2 cellular contexts compared by ENCODE assay signal in the genomic region with DNA sequence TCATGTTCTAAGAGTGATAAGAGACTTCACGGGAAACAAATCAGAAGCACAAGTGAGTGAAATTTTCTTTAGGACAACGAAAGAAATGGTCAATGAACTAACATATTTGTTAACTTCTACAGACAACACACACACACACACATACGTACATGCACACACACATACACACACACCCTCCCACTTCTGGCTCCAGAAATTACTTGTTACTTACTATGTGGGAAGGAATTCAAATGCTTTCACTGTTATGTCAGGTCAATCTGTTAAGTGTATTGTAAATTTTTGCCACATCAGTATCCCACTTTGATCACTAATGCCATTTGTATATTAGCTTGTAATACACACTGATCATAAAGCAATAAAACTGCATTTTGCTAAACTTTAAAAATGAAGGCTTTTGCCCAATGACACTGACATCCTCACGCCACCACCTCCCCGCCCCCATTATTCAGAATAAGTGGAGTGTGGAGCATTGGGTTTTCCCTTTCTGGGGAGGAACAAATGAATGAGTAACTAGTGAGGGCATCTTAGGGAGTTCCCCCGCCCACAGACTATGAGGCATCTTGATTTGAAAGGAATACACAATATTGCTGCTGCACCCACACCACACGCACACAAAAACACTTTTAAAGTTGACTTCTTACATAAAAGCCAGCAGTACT.
TF ChIP-seq lines count a peak whose summit lies in the region.

No MANE protein-coding gene starts in this region.

TF ChIP-seq in HCT116, 20 proteins besides CTCF, POLR2A, EP300 and RAD21 (continued from another document):
- no peak for TF ChIP-seq POLR2AphosphoS5 (IDR thresholded peaks at IDR 0.05; ENCODE audit: low read depth, low read length)
- TF ChIP-seq JUND (IDR thresholded peaks at IDR 0.05) = no peak
- TF ChIP-seq FOSL1 (IDR thresholded peaks at IDR 0.05; ENCODE audit: low read depth) = peak; percentile 9; the same call in 1 of the 2 replicates
- no peak for TF ChIP-seq CBX3 (IDR thresholded peaks at IDR 0.05; ENCODE audit: low read depth)

TF ChIP-seq in GM23338, 12 proteins besides CTCF, POLR2A, EP300 and RAD21 (continued from another document):
- no peak for TF ChIP-seq NANOG (IDR thresholded peaks at IDR 0.05; ENCODE audit: borderline replicate concordance)
- TF ChIP-seq ZNF331 (CRISPR knock-in tag; IDR thresholded peaks at IDR 0.05; ENCODE audit: low read depth) = no peak
- TF ChIP-seq EZH2 (IDR thresholded peaks at IDR 0.05; ENCODE audit: low read depth, unreplicated experiment) = no peak
- TF ChIP-seq, protein P1, sequence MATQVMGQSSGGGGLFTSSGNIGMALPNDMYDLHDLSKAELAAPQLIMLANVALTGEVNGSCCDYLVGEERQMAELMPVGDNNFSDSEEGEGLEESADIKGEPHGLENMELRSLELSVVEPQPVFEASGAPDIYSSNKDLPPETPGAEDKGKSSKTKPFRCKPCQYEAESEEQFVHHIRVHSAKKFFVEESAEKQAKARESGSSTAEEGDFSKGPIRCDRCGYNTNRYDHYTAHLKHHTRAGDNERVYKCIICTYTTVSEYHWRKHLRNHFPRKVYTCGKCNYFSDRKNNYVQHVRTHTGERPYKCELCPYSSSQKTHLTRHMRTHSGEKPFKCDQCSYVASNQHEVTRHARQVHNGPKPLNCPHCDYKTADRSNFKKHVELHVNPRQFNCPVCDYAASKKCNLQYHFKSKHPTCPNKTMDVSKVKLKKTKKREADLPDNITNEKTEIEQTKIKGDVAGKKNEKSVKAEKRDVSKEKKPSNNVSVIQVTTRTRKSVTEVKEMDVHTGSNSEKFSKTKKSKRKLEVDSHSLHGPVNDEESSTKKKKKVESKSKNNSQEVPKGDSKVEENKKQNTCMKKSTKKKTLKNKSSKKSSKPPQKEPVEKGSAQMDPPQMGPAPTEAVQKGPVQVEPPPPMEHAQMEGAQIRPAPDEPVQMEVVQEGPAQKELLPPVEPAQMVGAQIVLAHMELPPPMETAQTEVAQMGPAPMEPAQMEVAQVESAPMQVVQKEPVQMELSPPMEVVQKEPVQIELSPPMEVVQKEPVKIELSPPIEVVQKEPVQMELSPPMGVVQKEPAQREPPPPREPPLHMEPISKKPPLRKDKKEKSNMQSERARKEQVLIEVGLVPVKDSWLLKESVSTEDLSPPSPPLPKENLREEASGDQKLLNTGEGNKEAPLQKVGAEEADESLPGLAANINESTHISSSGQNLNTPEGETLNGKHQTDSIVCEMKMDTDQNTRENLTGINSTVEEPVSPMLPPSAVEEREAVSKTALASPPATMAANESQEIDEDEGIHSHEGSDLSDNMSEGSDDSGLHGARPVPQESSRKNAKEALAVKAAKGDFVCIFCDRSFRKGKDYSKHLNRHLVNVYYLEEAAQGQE (IDR thresholded peaks at IDR 0.05; ENCODE audit: unreplicated experiment) = no peak
- TF ChIP-seq CREB1 (CRISPR knock-in tag; IDR thresholded peaks at IDR 0.05; ENCODE audit: low read depth) = no peak
- no peak for TF ChIP-seq POLR2AphosphoS5 (IDR thresholded peaks at IDR 0.05; ENCODE audit: low read depth)
